1 cellular context compared by ENCODE assay signal in the genomic region with DNA sequence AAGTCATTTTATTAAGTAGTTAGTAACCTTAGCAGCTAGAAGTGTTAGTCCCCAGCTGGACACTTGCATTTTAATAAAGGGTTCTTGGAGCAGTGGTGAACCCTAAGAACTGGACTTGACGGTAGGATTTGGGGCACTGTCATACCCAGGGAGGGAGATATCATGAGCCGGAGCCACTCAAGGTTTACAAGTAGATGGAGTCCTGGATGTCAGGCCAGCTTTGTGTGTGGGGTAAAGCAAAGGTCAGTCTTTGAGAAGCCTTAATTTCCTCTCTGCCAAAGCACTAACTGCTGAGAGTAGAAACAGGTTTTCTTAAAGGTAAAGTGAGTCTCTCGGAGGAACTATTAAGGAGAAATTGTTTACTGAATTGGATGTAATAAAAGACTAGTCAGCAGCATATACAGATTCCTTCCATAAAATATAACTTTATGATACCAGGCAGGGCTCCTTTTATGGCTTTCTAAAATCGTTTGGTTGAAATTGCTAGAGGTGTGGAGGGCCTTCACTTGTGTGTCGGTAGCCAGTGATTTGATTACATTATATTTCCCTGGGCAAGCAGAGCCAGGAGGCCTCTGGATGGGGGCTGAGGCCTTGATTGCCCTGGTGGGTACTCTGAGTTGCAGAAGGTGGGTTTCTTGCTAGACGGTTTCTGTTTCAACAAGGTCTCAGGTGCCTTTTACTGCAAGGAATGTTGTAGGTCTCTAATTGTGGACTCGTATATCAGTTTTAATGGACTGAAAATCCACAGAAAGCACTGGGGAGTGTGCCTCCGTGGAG.
TF ChIP-seq lines count a peak whose summit lies in the region.

No MANE protein-coding gene starts in this region.

TF ChIP-seq in WTC11, 78 proteins besides CTCF, POLR2A, EP300 and RAD21:
- TF ChIP-seq NR2C2 (CRISPR knock-in tag; IDR thresholded peaks at IDR 0.05): no peak
- no peak for TF ChIP-seq GABPB1 (CRISPR knock-in tag; IDR thresholded peaks at IDR 0.05)
- no peak for TF ChIP-seq TEAD4 (CRISPR knock-in tag; IDR thresholded peaks at IDR 0.05)
- TF ChIP-seq SMAD4 (CRISPR knock-in tag; IDR thresholded peaks at IDR 0.05): no peak
- TF ChIP-seq, protein P1, sequence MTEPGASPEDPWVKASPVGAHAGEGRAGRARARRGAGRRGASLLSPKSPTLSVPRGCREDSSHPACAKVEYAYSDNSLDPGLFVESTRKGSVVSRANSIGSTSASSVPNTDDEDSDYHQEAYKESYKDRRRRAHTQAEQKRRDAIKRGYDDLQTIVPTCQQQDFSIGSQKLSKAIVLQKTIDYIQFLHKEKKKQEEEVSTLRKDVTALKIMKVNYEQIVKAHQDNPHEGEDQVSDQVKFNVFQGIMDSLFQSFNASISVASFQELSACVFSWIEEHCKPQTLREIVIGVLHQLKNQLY (CRISPR knock-in tag; IDR thresholded peaks at IDR 0.05): no peak
- TF ChIP-seq, protein P2, sequence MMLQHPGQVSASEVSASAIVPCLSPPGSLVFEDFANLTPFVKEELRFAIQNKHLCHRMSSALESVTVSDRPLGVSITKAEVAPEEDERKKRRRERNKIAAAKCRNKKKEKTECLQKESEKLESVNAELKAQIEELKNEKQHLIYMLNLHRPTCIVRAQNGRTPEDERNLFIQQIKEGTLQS (CRISPR knock-in tag; conservative IDR thresholded peaks at IDR 0.05): no peak
- TF ChIP-seq ZNF317 (CRISPR knock-in tag; IDR thresholded peaks at IDR 0.05; ENCODE audit: borderline replicate concordance, low read depth): no peak
- TF ChIP-seq, protein P3, sequence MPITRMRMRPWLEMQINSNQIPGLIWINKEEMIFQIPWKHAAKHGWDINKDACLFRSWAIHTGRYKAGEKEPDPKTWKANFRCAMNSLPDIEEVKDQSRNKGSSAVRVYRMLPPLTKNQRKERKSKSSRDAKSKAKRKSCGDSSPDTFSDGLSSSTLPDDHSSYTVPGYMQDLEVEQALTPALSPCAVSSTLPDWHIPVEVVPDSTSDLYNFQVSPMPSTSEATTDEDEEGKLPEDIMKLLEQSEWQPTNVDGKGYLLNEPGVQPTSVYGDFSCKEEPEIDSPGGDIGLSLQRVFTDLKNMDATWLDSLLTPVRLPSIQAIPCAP (CRISPR knock-in tag; IDR thresholded peaks at IDR 0.05): no peak
- no peak for TF ChIP-seq NFE2L1 (CRISPR knock-in tag; IDR thresholded peaks at IDR 0.05)
- TF ChIP-seq RORB (CRISPR knock-in tag; IDR thresholded peaks at IDR 0.05): no peak
- TF ChIP-seq, protein P4, sequence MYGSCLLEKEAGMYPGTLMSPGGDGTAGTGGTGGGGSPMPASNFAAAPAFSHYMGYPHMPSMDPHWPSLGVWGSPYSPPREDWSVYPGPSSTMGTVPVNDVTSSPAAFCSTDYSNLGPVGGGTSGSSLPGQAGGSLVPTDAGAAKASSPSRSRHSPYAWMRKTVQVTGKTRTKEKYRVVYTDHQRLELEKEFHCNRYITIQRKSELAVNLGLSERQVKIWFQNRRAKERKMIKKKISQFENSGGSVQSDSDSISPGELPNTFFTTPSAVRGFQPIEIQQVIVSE (CRISPR knock-in tag; IDR thresholded peaks at IDR 0.05; ENCODE audit: borderline replicate concordance): no peak
- TF ChIP-seq ZBTB21 (CRISPR knock-in tag; IDR thresholded peaks at IDR 0.05; ENCODE audit: borderline replicate concordance): no peak
- TF ChIP-seq PRRX2 (CRISPR knock-in tag; IDR thresholded peaks at IDR 0.05): no peak
- TF ChIP-seq FOXJ3 (CRISPR knock-in tag; IDR thresholded peaks at IDR 0.05; ENCODE audit: borderline replicate concordance): no peak
- no peak for TF ChIP-seq KAT7 (CRISPR knock-in tag; IDR thresholded peaks at IDR 0.05; ENCODE audit: borderline replicate concordance)
- TF ChIP-seq SOX15 (CRISPR knock-in tag; IDR thresholded peaks at IDR 0.05): no peak
TF ChIP-seq in WTC11: peak in this region for 0.
